ENCODE assay signal across 25 cellular contexts in genomic region chr11:116376054-116376453, GRCh38.
"Had no signal": no experiment of that assay in that cellular context is flagged by ENCODE, and none has a peak within 500 bp of the region (broad histone marks: within the 10 kb centered on the region; RNA-seq: fewer than 3 reads in every experiment).

No MANE protein-coding gene starts in this region.

- H3K27me3 Mint-ChIP-seq: activated naive CD4-positive, alpha-beta T cell treated with anti-CD3 and anti-CD28 coated beads, Interleukin-2, amount 10 ng/mL, durations not matched to agents 7 days and 5 days had no signal

- H3K9me3 Mint-ChIP-seq: activated naive CD4-positive, alpha-beta T cell treated with anti-CD3 and anti-CD28 coated beads, Interleukin-2, amount 10 ng/mL, durations not matched to agents 7 days and 5 days; activated naive CD8-positive, alpha-beta T cell treated with anti-CD3 and anti-CD28 coated beads, Interleukin-2, amount 10 ng/mL, durations not matched to agents 7 days and 5 days; activated T-helper 1 cell treated with anti-CD3 and anti-CD28 coated beads, Interleukin-12 subunit alpha, Interleukin-12 subunit beta, Interleukin-2, Interleukin-4 antibody, amounts not matched to agents 30 ng/mL and 10 ng/mL and 1 ng/mL, durations not matched to agents 14 hours and 24 hours and 36 hours had no signal

- DNase-seq: activated CD4-positive, alpha-beta T cell treated with anti-CD3 and anti-CD28 coated beads for 36 hours; activated CD4-positive, alpha-beta T cell treated with anti-CD3 and anti-CD28 coated beads, Interleukin-2, amount 50 U/mL, for 48 hours; activated CD4-positive, CD25-positive, alpha-beta regulatory T cell; activated CD8-positive, alpha-beta memory T cell treated with anti-CD3 and anti-CD28 coated beads, Interleukin-2, amount 50 U/mL, for 4 hours; activated effector memory CD4-positive, alpha-beta T cell treated with anti-CD3 and anti-CD28 coated beads, Interleukin-2, amount 50 U/mL, for 16 hours; activated naive CD4-positive, alpha-beta T cell treated with anti-CD3 and anti-CD28 coated beads, Interleukin-2, amount 10 ng/mL, durations not matched to agents 7 days and 5 days; activated naive CD8-positive, alpha-beta T cell treated with anti-CD3 and anti-CD28 coated beads, Interleukin-2, amount 10 ng/mL, durations not matched to agents 7 days and 5 days; activated T-cell treated with anti-CD3 and anti-CD28 coated beads, Interleukin-2, amount 50 U/mL, for 1 hour; cortex of kidney; effector memory CD8-positive, alpha-beta T cell; erythroblast; gastrocnemius medialis; glutamatergic neuron; hippocampal formation; left cardiac atrium; left ventricle myocardium superior; mucosa of descending colon; posterior cingulate gyrus; right cardiac atrium; stimulated activated CD4-positive, alpha-beta T cell treated with anti-CD3 and anti-CD28 coated beads, Interleukin-2, amount 100 ng/mL, for 48 hours; stimulated activated naive CD4-positive, alpha-beta T cell treated with Interleukin-2 at 50 U/mL for 16 hours had no signal

- FAIRE-seq: keratinocyte had no signal

- H3K36me3 Mint-ChIP-seq: activated naive CD4-positive, alpha-beta T cell treated with anti-CD3 and anti-CD28 coated beads, Interleukin-2, amount 10 ng/mL, durations not matched to agents 7 days and 5 days; activated naive CD8-positive, alpha-beta T cell treated with anti-CD3 and anti-CD28 coated beads, Interleukin-2, amount 10 ng/mL, durations not matched to agents 7 days and 5 days; brain; natural killer cell treated with Interleukin-12 subunit alpha and Interleukin-12 subunit beta and Interleukin-15 and Interleukin-18, amount 100 ng/mL, for 72 hours had no signal

- H3K4me3 Mint-ChIP-seq: activated CD4-positive, alpha-beta T cell treated with anti-CD3 and anti-CD28 coated beads for 36 hours; activated naive CD4-positive, alpha-beta T cell treated with anti-CD3 and anti-CD28 coated beads, Interleukin-2, amount 10 ng/mL, durations not matched to agents 7 days and 5 days; activated naive CD8-positive, alpha-beta T cell treated with anti-CD3 and anti-CD28 coated beads, Interleukin-2, amount 10 ng/mL, durations not matched to agents 7 days and 5 days; activated T-helper 1 cell treated with anti-CD3 and anti-CD28 coated beads, Interleukin-12 subunit alpha, Interleukin-12 subunit beta, Interleukin-2, Interleukin-4 antibody, amounts not matched to agents 30 ng/mL and 10 ng/mL and 1 ng/mL, durations not matched to agents 14 hours and 24 hours and 36 hours; brain; effector memory CD8-positive, alpha-beta T cell; natural killer cell treated with Interleukin-12 subunit alpha and Interleukin-12 subunit beta and Interleukin-15 and Interleukin-18, amount 100 ng/mL, for 72 hours had no signal

- H3K27ac Mint-ChIP-seq: activated CD4-positive, alpha-beta T cell treated with anti-CD3 and anti-CD28 coated beads for 36 hours; activated naive CD4-positive, alpha-beta T cell treated with anti-CD3 and anti-CD28 coated beads, Interleukin-2, amount 10 ng/mL, durations not matched to agents 7 days and 5 days; activated naive CD8-positive, alpha-beta T cell treated with anti-CD3 and anti-CD28 coated beads, Interleukin-2, amount 10 ng/mL, durations not matched to agents 7 days and 5 days; activated T-helper 1 cell treated with anti-CD3 and anti-CD28 coated beads, Interleukin-12 subunit alpha, Interleukin-12 subunit beta, Interleukin-2, Interleukin-4 antibody, amounts not matched to agents 30 ng/mL and 10 ng/mL and 1 ng/mL, durations not matched to agents 14 hours and 24 hours and 36 hours; effector memory CD8-positive, alpha-beta T cell; natural killer cell treated with Interleukin-12 subunit alpha and Interleukin-12 subunit beta and Interleukin-15 and Interleukin-18, amount 100 ng/mL, for 72 hours had no signal

- H3K4me1 Mint-ChIP-seq: activated CD4-positive, alpha-beta T cell treated with anti-CD3 and anti-CD28 coated beads for 36 hours; activated naive CD4-positive, alpha-beta T cell treated with anti-CD3 and anti-CD28 coated beads, Interleukin-2, amount 10 ng/mL, durations not matched to agents 7 days and 5 days; activated naive CD8-positive, alpha-beta T cell treated with anti-CD3 and anti-CD28 coated beads, Interleukin-2, amount 10 ng/mL, durations not matched to agents 7 days and 5 days had no signal
